In the genomic region with DNA sequence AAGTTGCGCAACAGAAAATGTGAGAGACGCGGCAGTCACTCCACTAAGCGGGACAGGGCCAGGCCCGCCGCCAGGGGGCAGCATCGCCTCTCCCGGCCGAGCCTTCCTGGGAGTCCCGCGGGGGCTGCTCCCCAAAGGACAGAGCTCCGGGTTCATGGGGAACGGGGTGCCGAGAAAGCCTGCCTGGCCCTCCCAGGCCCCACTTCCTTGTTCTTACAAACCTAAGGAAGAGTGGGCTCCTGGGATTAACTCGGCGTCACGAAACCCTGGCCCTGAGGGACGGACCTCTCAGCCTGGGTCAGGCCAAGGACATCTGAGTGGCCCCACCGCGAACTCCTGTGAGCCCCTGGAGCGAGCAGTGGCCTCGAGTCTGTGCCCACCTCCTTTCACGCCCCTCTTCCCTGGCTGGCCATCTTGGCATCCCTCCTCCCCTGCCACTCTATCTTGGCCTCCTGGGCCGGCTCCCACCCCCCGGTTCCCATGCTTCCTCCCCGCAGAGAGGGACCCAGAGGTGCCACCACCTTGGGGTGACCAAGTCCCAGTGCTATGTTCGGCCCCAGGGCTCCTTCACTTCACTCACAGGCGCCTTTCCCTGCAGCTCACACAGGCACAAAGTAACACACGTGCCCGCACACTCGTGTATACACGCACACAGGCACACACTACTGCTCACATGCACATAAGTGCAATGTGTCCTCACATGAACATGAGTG, we compare ENCODE assay signal across 8 cellular contexts.
DNase-seq lines count a peak whose midpoint lies in the region; ATAC-seq and TF ChIP-seq lines count a peak whose summit lies in the region.

No MANE protein-coding gene starts in this region.

- H3K4me3 Mint-ChIP-seq in CD8-positive, alpha-beta T cell = no peak overlapping the region
- no peak overlapping the region for H3K4me3 Mint-ChIP-seq in activated naive CD8-positive, alpha-beta T cell treated with anti-CD3 and anti-CD28 coated beads for 36 hours

- H3K4me1 ChIP-seq in CD8-positive, alpha-beta T cell (ENCODE audit: insufficient read depth, low read length) = peaks cover 3% of the 10 kb centered on the region
- peaks cover 3 to 36% (median 28%) of the 10 kb centered on the region in 12 donors for H3K4me1 ChIP-seq in heart left ventricle

- TF ChIP-seq POLR2A in heart left ventricle (IDR thresholded peaks at IDR 0.05) = no peak

- ATAC-seq in CD8-positive, alpha-beta T cell = peak; percentile 52
- ATAC-seq in heart left ventricle (peak; percentile 47 to 78 (median 66)), HG03095 (IDR thresholded peaks at IDR 0.05; ENCODE audit: unreplicated experiment) (no peak)

- no peaks in the 10 kb centered on the region for H3K9me3 Mint-ChIP-seq in CD8-positive, alpha-beta T cell
- no peaks in the 10 kb centered on the region for H3K9me3 Mint-ChIP-seq in activated naive CD8-positive, alpha-beta T cell treated with anti-CD3 and anti-CD28 coated beads for 36 hours

- TF ChIP-seq CTCF in CD8-positive, alpha-beta T cell (IDR thresholded peaks at IDR 0.05) = peak; percentile 64
- peak; percentile 89 to 98 (median 96) for TF ChIP-seq CTCF in heart left ventricle (IDR thresholded peaks at IDR 0.05)

- peak; percentile 15 to 78 (median 56) for DNase-seq in CD8-positive, alpha-beta T cell
- DNase-seq in HUDEP-2 (lab: John Stamatoyannopoulos, UW; ENCODE audit: unreplicated experiment in 76 of 76) = peak in 58 of 76 experiments; percentile 2 to 76 (median 42)
- peak; percentile 43 for DNase-seq in SKM-1 (lab: John Stamatoyannopoulos, UW; ENCODE audit: unreplicated experiment)
- DNase-seq in activated naive CD8-positive, alpha-beta T cell treated with anti-CD3 and anti-CD28 coated beads for 36 hours = peak; percentile 77
- DNase-seq in heart left ventricle = peak; percentile 79 to 92 (median 80)
- DNase-seq in renal cortical epithelial cell (ENCODE audit: low read depth) = peak; percentile 19
- DNase-seq in SW480 (ENCODE audit: low spot score) = no peak

- H3K27ac Mint-ChIP-seq in CD8-positive, alpha-beta T cell = no peak overlapping the region
- no peak overlapping the region for H3K27ac Mint-ChIP-seq in activated naive CD8-positive, alpha-beta T cell treated with anti-CD3 and anti-CD28 coated beads for 36 hours

- peaks cover 5% of the 10 kb centered on the region for H3K4me1 Mint-ChIP-seq in CD8-positive, alpha-beta T cell (ENCODE audit: low read depth)
- no peaks in the 10 kb centered on the region for H3K4me1 Mint-ChIP-seq in activated naive CD8-positive, alpha-beta T cell treated with anti-CD3 and anti-CD28 coated beads for 36 hours

- no peak overlapping the region for H3K27ac ChIP-seq in CD8-positive, alpha-beta T cell (ENCODE audit: low read depth, low read length)
- peak overlapping the region in 10 of 12 donors; percentile 39 to 80 (median 64) for H3K27ac ChIP-seq in heart left ventricle

- intact Hi-C loops in CD8-positive, alpha-beta T cell (cut with DNase I, micrococcal nuclease) = loop anchor here (1.0 to 5.0 kb wide), 2 partner anchors 277 to 503 kb away; no protein-coding TSS in a partner anchor
- intact Hi-C loops in heart left ventricle (cut with DNase I) = loop anchor here (1.0 to 10.0 kb wide), 8 partner anchors 156 to 275 kb away; a partner anchor contains a TSS

- H3K36me3 Mint-ChIP-seq in CD8-positive, alpha-beta T cell = no peaks in the 10 kb centered on the region
- no peaks in the 10 kb centered on the region for H3K36me3 Mint-ChIP-seq in activated naive CD8-positive, alpha-beta T cell treated with anti-CD3 and anti-CD28 coated beads for 36 hours

- no peaks in the 10 kb centered on the region for H3K9me3 ChIP-seq in CD8-positive, alpha-beta T cell (ENCODE audit: low read length)
- peaks cover 0 to 6% (median 0%) of the 10 kb centered on the region in 12 donors for H3K9me3 ChIP-seq in heart left ventricle

- H3K27me3 ChIP-seq in CD8-positive, alpha-beta T cell (ENCODE audit: insufficient read depth, low read length) = no peaks in the 10 kb centered on the region
- peaks cover 0 to 17% (median 0%) of the 10 kb centered on the region in 9 donors for H3K27me3 ChIP-seq in heart left ventricle

- POLR2A ChIA-PET in CD8-positive, alpha-beta T cell (lab: Charles Lee) = no interaction called here

- peaks cover 35% of the 10 kb centered on the region for H3K27me3 Mint-ChIP-seq in CD8-positive, alpha-beta T cell (ENCODE audit: low read depth)
- peaks cover 63% of the 10 kb centered on the region for H3K27me3 Mint-ChIP-seq in activated naive CD8-positive, alpha-beta T cell treated with anti-CD3 and anti-CD28 coated beads for 36 hours

- CTCF ChIA-PET in CD8-positive, alpha-beta T cell (lab: Charles Lee) = interaction anchor here (0.7 to 1.7 kb wide), 4 partner anchors 9 to 280 kb away, joined by 4 to 7 read pairs (median 5); no protein-coding TSS in a partner anchor

- 31 to 53% (median 35%) methylated on average over 17 to 32 of the region's 32 CpGs for WGBS in heart left ventricle, 4 donors

- H3K4me3 ChIP-seq in CD8-positive, alpha-beta T cell (ENCODE audit: low read depth, low read length) = no peak overlapping the region
- peak overlapping the region in 3 of 12 donors; percentile 9 to 19 (median 14) for H3K4me3 ChIP-seq in heart left ventricle

- no peaks in the 10 kb centered on the region for H3K36me3 ChIP-seq in CD8-positive, alpha-beta T cell (ENCODE audit: insufficient read depth, low read length)
- no peaks in the 10 kb centered on the region for H3K36me3 ChIP-seq in heart left ventricle
